8 cellular contexts compared by ENCODE assay signal in the genomic region with DNA sequence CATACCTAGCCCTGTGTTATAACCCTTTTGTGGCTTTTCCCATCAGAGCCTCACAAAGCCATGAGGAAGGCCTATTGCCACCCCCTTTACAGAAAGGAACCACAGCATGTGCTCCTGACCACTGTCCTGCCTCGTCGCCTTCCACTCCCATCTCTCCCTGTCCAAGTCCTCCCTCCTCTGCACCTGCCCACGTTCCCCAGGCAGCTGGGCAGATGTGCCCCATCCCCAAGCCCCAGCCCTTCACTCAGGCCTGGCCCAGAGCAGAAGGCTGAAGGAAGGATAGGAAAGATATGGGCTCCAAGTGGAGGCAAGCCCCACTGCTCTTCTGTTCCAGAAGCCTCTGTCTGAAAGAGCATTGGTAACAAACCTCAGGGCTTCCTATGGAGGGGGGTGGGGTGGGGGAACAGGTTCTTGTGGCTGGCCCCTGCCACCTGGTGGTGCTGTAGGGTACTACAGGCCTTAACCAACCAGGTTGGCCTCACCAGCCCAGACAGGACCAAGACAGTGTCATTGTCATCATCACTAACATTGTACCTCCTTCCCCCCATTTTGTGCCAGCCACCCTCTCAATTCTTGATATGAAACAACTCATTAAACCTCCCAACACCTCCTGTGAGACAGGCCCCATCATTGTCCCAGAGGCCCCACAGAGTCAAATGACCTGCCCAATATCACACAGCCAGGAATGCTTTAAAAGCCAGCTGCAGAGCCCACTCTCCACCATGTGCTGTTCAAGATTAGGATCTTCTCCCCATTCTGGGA. TPM values are rescaled to one million over a fixed set of nuclear protein-coding genes. Genes with fewer than 3 reads are reported as not detected.
DNase-seq lines count a peak whose midpoint lies in the region; ATAC-seq and TF ChIP-seq lines count a peak whose summit lies in the region.

No MANE protein-coding gene starts in this region.

- no peak overlapping the region for H3K4me3 Mint-ChIP-seq in T-cell

- peak overlapping the region in 1 of 2 donors; percentile 31 for H3K27ac Mint-ChIP-seq in T-cell

- H3K36me3 Mint-ChIP-seq in T-cell, result no peaks in the 10 kb centered on the region

- TF ChIP-seq CTCF in heart left ventricle (IDR thresholded peaks at IDR 0.05), result peak; percentile 90 to 99 (median 98)

- H3K4me1 ChIP-seq in adipocyte (ENCODE audit: control insufficient read depth, insufficient read depth, low read length), result no peaks in the 10 kb centered on the region
- H3K4me1 ChIP-seq in heart left ventricle, result peaks cover 0 to 21% (median 6%) of the 10 kb centered on the region in 12 donors

- no peaks in the 10 kb centered on the region for H3K9me3 ChIP-seq in adipocyte (ENCODE audit: control insufficient read depth, low read length)
- no peaks in the 10 kb centered on the region for H3K9me3 ChIP-seq in heart left ventricle

- no peak overlapping the region for H3K9ac ChIP-seq in adipocyte (ENCODE audit: low read length)

- intact Hi-C loops in heart left ventricle (cut with DNase I), result loop anchor here (1.0 to 5.0 kb wide), 7 partner anchors 91 to 202 kb away; partner anchors contain the start of genes PARP3 (in 2 of the 10) and RRP9 (in 2 of the 10)

- TF ChIP-seq POLR2A in heart left ventricle (IDR thresholded peaks at IDR 0.05), result no peak

- peak; percentile 20 for DNase-seq in NCI-H2029 (lab: John Stamatoyannopoulos, UW)
- no peak for DNase-seq in NCI-H2029 treated with DMSO at 0.1 percent for 48 hours (lab: John Stamatoyannopoulos, UW)
- peak; percentile 54 for DNase-seq in LHCN-M2 (ENCODE audit: low read depth)
- peak; percentile 72 to 93 (median 86) for DNase-seq in T-cell
- DNase-seq in adipocyte (ENCODE audit: low read depth), result peak; percentile 89
- peak; percentile 86 to 89 (median 89) for DNase-seq in heart left ventricle
- peak; percentile 79 for DNase-seq in putamen (ENCODE audit: low spot score)

- ATAC-seq in T-cell (replicated peaks in 1 of 4), result peak; percentile 93 to 98 (median 96)
- ATAC-seq in heart left ventricle, result peak; percentile 38 to 81 (median 76)
- no peak for ATAC-seq in GM18519 (IDR thresholded peaks at IDR 0.05; ENCODE audit: low FRiP score, unreplicated experiment)

- no peaks in the 10 kb centered on the region for H3K27me3 Mint-ChIP-seq in T-cell

- H3K27me3 ChIP-seq in adipocyte (replicated peaks; ENCODE audit: control insufficient read depth, insufficient read depth, low read length) (no peaks in the 10 kb centered on the region), heart left ventricle (no peaks in the 10 kb centered on the region)

- WGBS in heart left ventricle, 4 donors, result 48 to 80% (median 78%) methylated on average over 3 of the region's 3 CpGs

- POLR2A ChIA-PET in T-cell (lab: Charles Lee), result interaction anchor here in 1 of 2 donors (0.5 to 0.6 kb wide), 2 partner anchors 147 to 354 kb away, joined by 3 to 4 read pairs; no protein-coding TSS in a partner anchor

- H3K4me1 Mint-ChIP-seq in T-cell, result peaks cover 6 to 15% (median 9%) of the 10 kb centered on the region in 3 donors

- H3K36me3 ChIP-seq in adipocyte (ENCODE audit: control insufficient read depth, insufficient read depth, low read length, severe bottlenecking), result no peaks in the 10 kb centered on the region
- peaks cover 0 to 21% (median 0%) of the 10 kb centered on the region in 9 donors for H3K36me3 ChIP-seq in heart left ventricle

- no peak overlapping the region for H3K27ac ChIP-seq in heart left ventricle

- H3K9me3 Mint-ChIP-seq in T-cell, result no peaks in the 10 kb centered on the region

- no peak overlapping the region for H3K4me3 ChIP-seq in adipocyte (ENCODE audit: low read length)
- no peak overlapping the region for H3K4me3 ChIP-seq in heart left ventricle

- CTCF ChIA-PET in T-cell (lab: Charles Lee), result interaction anchor here (0.8 to 1.4 kb wide), 3 partner anchors 138 to 143 kb away, joined by 3 to 6 read pairs (median 6); no protein-coding TSS in a partner anchor

RNA-seq across cellular contexts. Expression of gene POC1A, which starts 10.0 kb away (rescaled TPM):
- total RNA-seq in LHCN-M2 (2014; rRNA removed) (18.9 and 19.1 TPM in 2 replicates), T-cell (1 to 10 TPM in 3 of 5 donors, under 1 TPM in 2; 0.91 to 1.9 (median 1.7) TPM), heart left ventricle (1 to 10 TPM in 7 of 9 donors, under 1 TPM in 2; 0.66 to 5.2 (median 1.4) TPM)
- 21.2 TPM for polyA plus RNA-seq in LHCN-M2 (2012)
- 1 to 10 TPM in 1 of 2 donors, under 1 TPM in 1; 0.50 to 3.0 TPM for polyA plus RNA-seq in heart left ventricle

RNA-seq across cellular contexts. Expression of gene ALAS1, which starts 53.7 kb away (rescaled TPM):
- total RNA-seq in LHCN-M2 (2014; rRNA removed), result 44.2 and 57.9 TPM in 2 replicates
- polyA plus RNA-seq in LHCN-M2 (2012), result 39.3 TPM
- 10 to 100 TPM; 12.2 to 32.7 (median 27.1) TPM for total RNA-seq in T-cell
- total RNA-seq in heart left ventricle, result 100 to 1,000 TPM in 8 of 9 donors, 10 to 100 TPM in 1; 77.9 to 213 (median 146) TPM
- 100 to 1,000 TPM; 107 to 132 TPM for polyA plus RNA-seq in heart left ventricle
